In the genomic region with DNA sequence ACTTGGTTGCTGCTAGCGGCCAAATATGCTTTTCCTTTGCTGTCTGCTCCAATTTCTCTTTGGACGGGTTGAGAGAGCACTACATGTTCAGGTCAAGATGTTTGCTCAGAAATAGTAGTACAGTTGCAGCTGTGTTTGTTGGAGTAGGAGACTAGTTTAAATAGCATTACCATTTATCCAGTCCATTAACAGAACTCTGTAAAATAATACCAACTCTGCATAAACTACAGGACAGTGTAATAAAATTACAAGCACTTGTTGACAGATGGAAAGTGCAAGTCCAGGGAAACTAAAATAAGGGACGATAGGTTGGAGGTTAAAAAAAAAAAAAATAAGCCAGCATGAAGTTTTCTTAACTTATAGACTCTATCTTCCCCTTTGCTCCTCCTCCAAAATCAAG, we compare ENCODE assay signal across 17 cellular contexts. TPM values are rescaled to one million over a fixed set of nuclear protein-coding genes. Genes with fewer than 3 reads are reported as not detected.
"Had no signal": no experiment of that assay in that cellular context is flagged by ENCODE, and none has a peak within 500 bp of the region (broad histone marks: within the 10 kb centered on the region; RNA-seq: fewer than 3 reads in every experiment).

No MANE protein-coding gene starts in this region.

- H3K27me3 Mint-ChIP-seq: activated naive CD8-positive, alpha-beta T cell treated with anti-CD3 and anti-CD28 coated beads, Interleukin-2, amount 10 ng/mL, durations not matched to agents 7 days and 5 days; naive thymus-derived CD4-positive, alpha-beta T cell had no signal

- ATAC-seq: naive thymus-derived CD4-positive, alpha-beta T cell; right lobe of liver had no signal

- H3K4me3 ChIP-seq: esophagus muscularis mucosa, prostate gland, right lobe of liver had no signal

- H3K4me1 Mint-ChIP-seq: activated naive CD8-positive, alpha-beta T cell treated with anti-CD3 and anti-CD28 coated beads, Interleukin-2, amount 10 ng/mL, durations not matched to agents 7 days and 5 days; naive thymus-derived CD4-positive, alpha-beta T cell had no signal

- H3K9me3 Mint-ChIP-seq: activated naive CD8-positive, alpha-beta T cell treated with anti-CD3 and anti-CD28 coated beads, Interleukin-2, amount 10 ng/mL, durations not matched to agents 7 days and 5 days had no signal

- H3K27me3 ChIP-seq: esophagus muscularis mucosa, right lobe of liver had no signal

- H3K27ac ChIP-seq: esophagus muscularis mucosa, prostate gland, right lobe of liver had no signal

- H3K27ac Mint-ChIP-seq: activated naive CD8-positive, alpha-beta T cell treated with anti-CD3 and anti-CD28 coated beads, Interleukin-2, amount 10 ng/mL, durations not matched to agents 7 days and 5 days; naive thymus-derived CD4-positive, alpha-beta T cell had no signal

- DNase-seq: activated CD4-positive, alpha-beta T cell treated with anti-CD3 and anti-CD28 coated beads for 1 hour; activated CD4-positive, alpha-beta T cell treated with anti-CD3 and anti-CD28 coated beads, Interleukin-2, amount 50 U/mL, for 48 hours; activated gamma-delta T cell treated with Interleukin-2 at 50 U/mL for 16 hours; activated naive CD8-positive, alpha-beta T cell treated with anti-CD3 and anti-CD28 coated beads, Interleukin-2, amount 10 ng/mL, durations not matched to agents 7 days and 5 days; activated T-cell treated with anti-CD3 and anti-CD28 coated beads, Interleukin-2, amount 50 U/mL, for 48 hours; anterior cingulate cortex; head of caudate nucleus; mammary epithelial cell; naive thymus-derived CD4-positive, alpha-beta T cell; right lobe of liver; stimulated activated CD4-positive, alpha-beta T cell treated with anti-CD3 and anti-CD28 coated beads, Interleukin-12 subunit alpha, Interleukin-12 subunit beta, amount 100 ng/mL, for 4 hours; stimulated activated naive CD4-positive, alpha-beta T cell; substantia nigra; trophoblast cell had no signal

- H3K36me3 Mint-ChIP-seq: activated naive CD8-positive, alpha-beta T cell treated with anti-CD3 and anti-CD28 coated beads, Interleukin-2, amount 10 ng/mL, durations not matched to agents 7 days and 5 days; naive thymus-derived CD4-positive, alpha-beta T cell had no signal

- H3K4me3 Mint-ChIP-seq: activated naive CD8-positive, alpha-beta T cell treated with anti-CD3 and anti-CD28 coated beads, Interleukin-2, amount 10 ng/mL, durations not matched to agents 7 days and 5 days; naive thymus-derived CD4-positive, alpha-beta T cell had no signal

- H3K4me1 ChIP-seq: prostate gland, right lobe of liver had no signal

- H3K9me3 ChIP-seq: esophagus muscularis mucosa, prostate gland, right lobe of liver had no signal

- H3K36me3 ChIP-seq: esophagus muscularis mucosa, prostate gland, right lobe of liver had no signal

RNA-seq across cellular contexts. Expression of a gene that starts 20.2 kb away (rescaled TPM):
- total RNA-seq: activated naive CD8-positive, alpha-beta T cell treated with anti-CD3 and anti-CD28 coated beads, Interleukin-2, amount 10 ng/mL, durations not matched to agents 7 days and 5 days; mononuclear cell; naive thymus-derived CD4-positive, alpha-beta T cell had no signal
- polyA plus RNA-seq: naive thymus-derived CD4-positive, alpha-beta T cell had no signal
